25 cellular contexts compared by ENCODE assay signal in genomic region chr7:24050991-24051529, GRCh38.
"Had no signal": no experiment of that assay in that cellular context is flagged by ENCODE, and none has a peak within 500 bp of the region (broad histone marks: within the 10 kb centered on the region; RNA-seq: fewer than 3 reads in every experiment).

No MANE protein-coding gene starts in this region.

- H3K27me3 ChIP-seq: Peyer's patch had no signal

- H3K9me3 ChIP-seq: MG63, Peyer's patch, SJSA1 had no signal

- H3K4me3 ChIP-seq: MG63, Peyer's patch, SJSA1, SK-N-MC had no signal

- ATAC-seq: HepG2, PC-3 had no signal

- H3K36me3 ChIP-seq: MG63, Peyer's patch, SJSA1 had no signal

- DNase-seq: IMR-90; Karpas-422; KG1; MG63; NCI-H1092; NCI-H1105 treated with DMSO at 0.1 percent for 48 hours; NCI-H1417 treated with DMSO at 0.1 percent for 48 hours; NCI-H146; NCI-H1694 treated with DMSO at 0.1 percent for 48 hours; NCI-H1930; NCI-H2081; NCI-H2107; NCI-H2227 treated with DMSO at 0.1 percent for 48 hours; NCI-H524; NCI-H526 treated with DMSO at 0.1 percent for 48 hours; NCI-H748 treated with DMSO at 0.1 percent for 48 hours; NK-92 treated with Interleukin-12 subunit alpha and Interleukin-12 subunit beta, amount 100 ng/mL, for 24 hours; PC-3; Peyer's patch; Right ventricle myocardium superior; RPMI8226; SIG-M5 had no signal

- FAIRE-seq: HepG2 had no signal

- H3K4me1 ChIP-seq: Peyer's patch had no signal

- H3K27ac ChIP-seq: Peyer's patch, SJSA1, SK-N-MC had no signal
